Comparison of ENCODE assay signal across 10 cellular contexts in the genomic region with DNA sequence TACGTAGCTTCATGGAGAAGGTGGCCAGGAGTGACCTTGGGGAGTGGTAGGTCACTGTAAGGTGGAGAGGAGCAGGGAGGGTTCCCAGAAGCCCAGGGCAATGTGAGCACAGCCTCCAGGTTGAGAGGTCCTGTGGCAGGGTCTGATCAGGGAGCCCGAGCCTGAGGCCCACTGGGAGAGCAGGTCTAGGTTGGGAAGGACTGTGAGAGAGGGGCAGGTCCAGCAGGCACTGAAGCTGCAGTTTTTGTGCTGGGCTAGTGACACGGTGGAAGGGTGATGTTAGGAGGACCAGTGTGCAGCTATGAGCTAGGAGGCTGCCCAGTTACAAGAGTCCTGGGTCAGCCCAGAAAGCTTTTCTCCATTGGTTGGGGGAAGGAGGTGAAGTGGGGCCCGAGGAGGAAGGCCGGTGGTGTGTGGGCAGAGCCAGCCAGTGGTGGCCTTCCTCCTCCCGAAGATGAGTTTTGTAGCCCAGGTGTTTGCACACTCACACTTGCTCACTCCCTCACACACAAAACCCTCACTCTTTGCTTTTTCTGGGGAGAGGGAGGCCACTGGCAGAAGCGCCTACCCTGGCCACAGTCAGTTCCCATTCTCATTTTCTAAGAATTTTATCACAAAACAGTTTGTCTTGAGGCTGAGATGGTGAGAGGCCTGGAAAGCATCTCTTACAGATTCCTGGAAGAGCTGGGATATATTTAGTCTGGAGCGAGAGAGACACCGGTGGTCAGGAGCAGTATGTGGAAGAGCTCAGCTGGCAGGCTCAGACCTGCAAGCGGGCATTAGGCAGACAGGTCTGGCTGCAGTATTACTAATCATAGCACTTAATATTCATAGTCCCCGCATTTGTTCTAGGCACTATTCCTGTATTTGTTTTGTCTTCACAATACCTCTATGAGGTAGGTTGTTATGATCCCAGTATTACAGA. TPM values are rescaled to one million over a fixed set of nuclear protein-coding genes. Genes with fewer than 3 reads are reported as not detected.
DNase-seq lines count a peak whose midpoint lies in the region; ATAC-seq and TF ChIP-seq lines count a peak whose summit lies in the region.
"Had no signal": no experiment of that assay in that cellular context is flagged by ENCODE, and none has a peak within 500 bp of the region (broad histone marks: within the 10 kb centered on the region; RNA-seq: fewer than 3 reads in every experiment).

No MANE protein-coding gene starts in this region.

- TF ChIP-seq POLR2A in transverse colon (IDR thresholded peaks at IDR 0.05): no peak

- H3K9me3 Mint-ChIP-seq in activated naive CD4-positive, alpha-beta T cell treated with anti-CD3 and anti-CD28 coated beads, Interleukin-2, amount 50 U/mL, for 24 hours: peaks cover 5% of the 10 kb centered on the region
- H3K9me3 Mint-ChIP-seq in activated naive CD8-positive, alpha-beta T cell treated with anti-CD3 and anti-CD28 coated beads for 36 hours: peaks cover 6% of the 10 kb centered on the region

- peak overlapping the region; percentile 35 for H3K27ac Mint-ChIP-seq in activated naive CD4-positive, alpha-beta T cell treated with anti-CD3 and anti-CD28 coated beads, Interleukin-2, amount 50 U/mL, for 24 hours
- no peak overlapping the region for H3K27ac Mint-ChIP-seq in activated naive CD8-positive, alpha-beta T cell treated with anti-CD3 and anti-CD28 coated beads for 36 hours

- in situ Hi-C loops in transverse colon (cut with MboI; ENCODE audit: low pct_ligation_motif_present in 1 of 4, low pct_unique_long_range_greater_than_20kb in 1 of 4, low sequenced_read_pairs in 3 of 4): no loop called here

- peaks cover 4 to 25% (median 14%) of the 10 kb centered on the region in 4 donors for H3K4me1 ChIP-seq in transverse colon

- no peak for TF ChIP-seq EP300 in transverse colon (IDR thresholded peaks at IDR 0.05; ENCODE audit: low read depth)

- H3K9me3 ChIP-seq in transverse colon: peaks cover under 1 to 4% of the 10 kb centered on the region in 2 donors

- TF ChIP-seq CTCF in transverse colon (IDR thresholded peaks at IDR 0.05): no peak

- no peaks in the 10 kb centered on the region for H3K27me3 ChIP-seq in transverse colon

- DNase-seq in activated naive CD4-positive, alpha-beta T cell treated with Interleukin-2 at 50 U/mL for 16 hours: no peak
- no peak for DNase-seq in activated naive CD8-positive, alpha-beta T cell treated with anti-CD3 and anti-CD28 coated beads for 36 hours
- DNase-seq in islet precursor cell (peak; percentile 52), transverse colon (no peak), inferior parietal cortex (ENCODE audit: extremely low spot score) (no peak)
- DNase-seq: stimulated activated naive CD4-positive, alpha-beta T cell treated with Interleukin-2 at 50 U/mL for 16 hours had no signal

- H3K27ac ChIP-seq in transverse colon: peak overlapping the region; percentile 63 to 80 (median 74)

- no peaks in the 10 kb centered on the region for H3K27me3 Mint-ChIP-seq in activated naive CD4-positive, alpha-beta T cell treated with anti-CD3 and anti-CD28 coated beads, Interleukin-2, amount 50 U/mL, for 24 hours
- H3K27me3 Mint-ChIP-seq in activated naive CD8-positive, alpha-beta T cell treated with anti-CD3 and anti-CD28 coated beads for 36 hours: no peaks in the 10 kb centered on the region

- no peak overlapping the region for H3K4me3 ChIP-seq in transverse colon

- peaks cover 22% of the 10 kb centered on the region for H3K4me1 Mint-ChIP-seq in activated naive CD4-positive, alpha-beta T cell treated with anti-CD3 and anti-CD28 coated beads, Interleukin-2, amount 50 U/mL, for 24 hours
- H3K4me1 Mint-ChIP-seq in activated naive CD8-positive, alpha-beta T cell treated with anti-CD3 and anti-CD28 coated beads for 36 hours: peaks cover 20% of the 10 kb centered on the region

- H3K36me3 Mint-ChIP-seq in activated naive CD4-positive, alpha-beta T cell treated with anti-CD3 and anti-CD28 coated beads, Interleukin-2, amount 50 U/mL, for 24 hours: no peaks in the 10 kb centered on the region
- H3K36me3 Mint-ChIP-seq in activated naive CD8-positive, alpha-beta T cell treated with anti-CD3 and anti-CD28 coated beads for 36 hours: peaks cover 5% of the 10 kb centered on the region

- peak overlapping the region; percentile 85 for H3K4me3 Mint-ChIP-seq in activated naive CD4-positive, alpha-beta T cell treated with anti-CD3 and anti-CD28 coated beads, Interleukin-2, amount 50 U/mL, for 24 hours
- peak overlapping the region; percentile 86 for H3K4me3 Mint-ChIP-seq in activated naive CD8-positive, alpha-beta T cell treated with anti-CD3 and anti-CD28 coated beads for 36 hours

- WGBS in transverse colon (ENCODE audit: low coverage in 1 of 2), 2 donors: 80 to 82% methylated on average over 3 to 11 of the region's 11 CpGs

- ATAC-seq in HG03521 (IDR thresholded peaks at IDR 0.05; ENCODE audit: unreplicated experiment) (no peak), HG03196 (IDR thresholded peaks at IDR 0.05; ENCODE audit: unreplicated experiment) (no peak)

- intact Hi-C loops in transverse colon (cut with DNase I; ENCODE audit: low total_unique reads): loop anchor here (10.0 kb wide), 1 partner anchor 691 kb away; a partner anchor contains a TSS

- no peaks in the 10 kb centered on the region for H3K36me3 ChIP-seq in transverse colon

RNA-seq across cellular contexts. Expression of a gene that starts 57.1 kb away (rescaled TPM):
- under 1 TPM; 0.21 to 0.22 TPM for total RNA-seq in activated naive CD8-positive, alpha-beta T cell treated with anti-CD3 and anti-CD28 coated beads for 36 hours
- total RNA-seq in transverse colon: 1 to 10 TPM in 3 of 4 donors, under 1 TPM in 1; 0.40 to 6.7 (median 4.8) TPM
- total RNA-seq: activated CD8-positive, alpha-beta memory T cell treated with anti-CD3 and anti-CD28 coated beads for 36 hours had no signal
